In the genomic region with DNA sequence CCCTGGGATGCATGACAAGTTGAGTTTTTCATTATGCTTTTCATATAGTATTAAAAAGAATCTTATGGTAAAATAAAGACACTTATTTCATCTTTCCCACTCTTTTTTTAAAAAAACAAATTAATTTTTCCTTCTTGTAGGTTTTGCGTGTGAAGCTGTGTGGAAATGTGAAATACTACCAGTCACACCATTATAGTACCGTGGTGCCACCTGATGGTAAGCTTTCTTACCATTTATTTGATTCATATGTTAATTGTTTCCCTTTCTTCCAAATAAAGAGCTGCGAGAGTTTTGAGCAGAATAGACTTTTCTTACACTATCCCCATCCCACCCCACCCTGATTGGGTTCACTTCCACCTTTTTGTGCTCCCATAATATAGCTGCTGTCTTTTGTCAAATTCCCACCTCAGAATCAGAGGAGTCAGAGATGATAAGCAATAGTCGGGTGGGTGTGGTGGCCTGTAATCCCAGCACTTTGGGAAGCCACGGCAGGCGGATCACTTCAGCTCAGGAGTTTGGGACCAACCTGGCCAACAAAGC, we compare ENCODE assay signal across 1 cellular context.
TF ChIP-seq lines count a peak whose summit lies in the region.

No MANE protein-coding gene starts in this region.

TF ChIP-seq in liver, 16 proteins besides CTCF, POLR2A, EP300 and RAD21 (continued from another document):
- no peak for TF ChIP-seq HNF4G (IDR thresholded peaks at IDR 0.05)
